ENCODE assay signal across 21 cellular contexts in genomic region chr6:75642314-75642713, GRCh38. TPM values are rescaled to one million over a fixed set of nuclear protein-coding genes. Genes with fewer than 3 reads are reported as not detected.
DNase-seq lines count a peak whose midpoint lies in the region; ATAC-seq and TF ChIP-seq lines count a peak whose summit lies in the region.
"Had no signal": no experiment of that assay in that cellular context is flagged by ENCODE, and none has a peak within 500 bp of the region (broad histone marks: within the 10 kb centered on the region; RNA-seq: fewer than 3 reads in every experiment).

No MANE protein-coding gene starts in this region.

- H3K9me3 ChIP-seq in Caco-2: no peaks in the 10 kb centered on the region
- H3K9me3 ChIP-seq in endodermal cell (ENCODE audit: control insufficient read depth, low read length): no peaks in the 10 kb centered on the region
- H3K9me3 ChIP-seq: MG63 had no signal

- H2AFZ ChIP-seq in GM23338: no peak overlapping the region

- peaks cover 3% of the 10 kb centered on the region; the same call in 1 of the 2 replicates for H4K20me1 ChIP-seq in GM23338 (replicated peaks; ENCODE audit: insufficient read depth)

- POLR2A ChIA-PET in Caco-2 (lab: Charles Lee): no interaction called here

- ATAC-seq in GM23338 (no peak), HG03442 (IDR thresholded peaks at IDR 0.05; ENCODE audit: unreplicated experiment) (no peak)
- ATAC-seq: CD8-positive, alpha-beta T cell had no signal

- WGBS in endodermal cell (ENCODE audit: insufficient coverage in 1 of 2, insufficient read length in 1 of 2), 2 experiments: 95 to 100% methylated on average over 3 to 5 of the region's 5 CpGs
- 95 to 96% methylated on average over 5 of the region's 5 CpGs for WGBS in lower leg skin, 2 donors

- DNase-seq in Caco-2: no peak
- no peak for DNase-seq in GM23338 (ENCODE audit: low spot score)
- DNase-seq in endodermal cell: no peak
- DNase-seq in progenitor cell of endocrine pancreas (ENCODE audit: low spot score, unreplicated experiment): no peak
- no peak for DNase-seq in lower leg skin (ENCODE audit: low spot score in 2 of 2)
- no peak for DNase-seq in T1000 (lab: John Stamatoyannopoulos, UW)
- DNase-seq: C1 segment of cervical spinal cord; CD8-positive, alpha-beta T cell; DMS79 treated with DMSO at 0.1 percent for 48 hours; GF-D8; H9; IMR-90; KG1; MG63; NCI-H2029; NCI-H446 treated with DMSO at 0.1 percent for 48 hours; NCI-H526; NCI-H82; Right ventricle myocardium superior; RPMI8226 had no signal

- H3K36me3 ChIP-seq in Caco-2 (ENCODE audit: control insufficient read depth, insufficient read depth, low read length) (no peaks in the 10 kb centered on the region), GM23338 (ENCODE audit: insufficient read depth) (no peaks in the 10 kb centered on the region; the same call in 1 of the 2 replicates), endodermal cell (ENCODE audit: control insufficient read depth, insufficient read depth, low read length) (peaks cover 83% of the 10 kb centered on the region)

- H3K4me3 Mint-ChIP-seq in Caco-2 (ENCODE audit: unreplicated experiment) (no peak overlapping the region), GM23338 (no peak overlapping the region), endodermal cell (no peak overlapping the region), progenitor cell of endocrine pancreas (ENCODE audit: low read depth) (no peak overlapping the region)
- H3K4me3 Mint-ChIP-seq: CD8-positive, alpha-beta T cell; H9 had no signal

- H3F3A ChIP-seq in GM23338 (replicated peaks; ENCODE audit: low read depth): no peaks in the 10 kb centered on the region

- H3K27me3 Mint-ChIP-seq in Caco-2 (ENCODE audit: insufficient read depth, unreplicated experiment) (no peaks in the 10 kb centered on the region), GM23338 (ENCODE audit: insufficient read depth, low read depth, poor library complexity) (peaks cover 2% of the 10 kb centered on the region), endodermal cell (ENCODE audit: insufficient read depth) (no peaks in the 10 kb centered on the region), progenitor cell of endocrine pancreas (no peaks in the 10 kb centered on the region)

- H3K4me1 ChIP-seq in Caco-2 (peaks cover 5% of the 10 kb centered on the region; the same call in 1 of the 2 replicates), GM23338 (ENCODE audit: insufficient read depth) (no peaks in the 10 kb centered on the region), endodermal cell (ENCODE audit: control insufficient read depth, insufficient read depth, low read length) (no peaks in the 10 kb centered on the region)

- BruUV-seq in Caco-2 (replicated peaks; lab: Mats Ljungman, UMichigan): no TSS peak

- 0 out of 2 replicates have a peak, but pooled peaks cover 6% of the 10 kb centered on the region for H3K79me2 ChIP-seq in GM23338 (replicated peaks; ENCODE audit: insufficient read depth)

- no peak overlapping the region for H3K4me2 ChIP-seq in GM23338

- no peaks in the 10 kb centered on the region for H3K9me2 ChIP-seq in GM23338 (ENCODE audit: insufficient read depth)

- TF ChIP-seq POLR2A in lower leg skin (IDR thresholded peaks at IDR 0.05): no peak

- H3K9ac ChIP-seq in endodermal cell (ENCODE audit: extremely low read depth, low read length, poor library complexity, severe bottlenecking): no peak overlapping the region

- H3K27ac ChIP-seq in GM23338 (ENCODE audit: low read depth) (peak overlapping the region; percentile 18; the same call in 1 of the 2 replicates), endodermal cell (ENCODE audit: low read depth, low read length) (no peak overlapping the region)

- H3K27ac Mint-ChIP-seq in Caco-2 (ENCODE audit: unreplicated experiment) (peak overlapping the region; percentile 13), GM23338 (0 out of 2 replicates have a peak overlapping the region, but pooled peaks have one; percentile 6), endodermal cell (peak overlapping the region; percentile 36), progenitor cell of endocrine pancreas (peak overlapping the region; percentile 21)
- H3K27ac Mint-ChIP-seq: CD8-positive, alpha-beta T cell had no signal

- peaks cover 13% of the 10 kb centered on the region for H3K4me1 Mint-ChIP-seq in Caco-2 (ENCODE audit: low read depth, unreplicated experiment)
- H3K4me1 Mint-ChIP-seq in GM23338: no peaks in the 10 kb centered on the region
- H3K4me1 Mint-ChIP-seq in endodermal cell: no peaks in the 10 kb centered on the region
- H3K4me1 Mint-ChIP-seq in progenitor cell of endocrine pancreas (ENCODE audit: low read depth): peaks cover 7% of the 10 kb centered on the region

- no peaks in the 10 kb centered on the region for H3K9me3 Mint-ChIP-seq in Caco-2 (ENCODE audit: unreplicated experiment)
- H3K9me3 Mint-ChIP-seq in GM23338: no peaks in the 10 kb centered on the region
- H3K9me3 Mint-ChIP-seq in endodermal cell: no peaks in the 10 kb centered on the region
- no peaks in the 10 kb centered on the region for H3K9me3 Mint-ChIP-seq in progenitor cell of endocrine pancreas (ENCODE audit: low read depth)
- H3K9me3 Mint-ChIP-seq: CD8-positive, alpha-beta T cell; H9 had no signal

- intact Hi-C loops in Caco-2 (cut with micrococcal nuclease; ENCODE audit: unreplicated experiment) (no loop called here), lower leg skin (cut with DNase I; ENCODE audit: low total_unique reads) (no loop called here)

- H3K36me3 Mint-ChIP-seq in Caco-2 (ENCODE audit: insufficient read depth, unreplicated experiment): peaks cover 37% of the 10 kb centered on the region
- peaks cover 44% of the 10 kb centered on the region for H3K36me3 Mint-ChIP-seq in GM23338 (ENCODE audit: low read depth)
- H3K36me3 Mint-ChIP-seq in endodermal cell (ENCODE audit: low read depth): peaks cover 45% of the 10 kb centered on the region
- H3K36me3 Mint-ChIP-seq in progenitor cell of endocrine pancreas (ENCODE audit: insufficient read depth): peaks cover 18% of the 10 kb centered on the region

- CTCF ChIA-PET in Caco-2 (lab: Charles Lee): no interaction called here

- TF ChIP-seq CTCF in Caco-2 (IDR thresholded peaks at IDR 0.05; ENCODE audit: insufficient read depth in 1 of 2, low read depth in 1 of 2, low read length in 1 of 2, severe bottlenecking in 1 of 2, unreplicated experiment in 1 of 2) (no peak), GM23338 (conservative IDR thresholded peaks at IDR 0.05; ENCODE audit: low read depth in 2 of 2) (no peak), endodermal cell (conservative IDR thresholded peaks at IDR 0.05) (no peak), progenitor cell of endocrine pancreas (IDR thresholded peaks at IDR 0.05; ENCODE audit: unreplicated experiment) (no peak), lower leg skin (IDR thresholded peaks at IDR 0.05) (no peak)

- H3K27me3 ChIP-seq in Caco-2 (replicated peaks; ENCODE audit: control insufficient read depth, insufficient read depth, low read length) (no peaks in the 10 kb centered on the region), GM23338 (ENCODE audit: insufficient read depth) (no peaks in the 10 kb centered on the region), endodermal cell (ENCODE audit: control insufficient read depth, insufficient read depth, low read length, poor library complexity, severe bottlenecking) (no peaks in the 10 kb centered on the region)
- H3K27me3 ChIP-seq: MG63 had no signal

- H3K4me3 ChIP-seq in Caco-2 (ENCODE audit: low read depth, low read length): no peak overlapping the region
- H3K4me3 ChIP-seq in GM23338: no peak overlapping the region
- no peak overlapping the region for H3K4me3 ChIP-seq in endodermal cell (ENCODE audit: low read length)
- H3K4me3 ChIP-seq in lower leg skin (ENCODE audit: low read depth, poor library complexity, severe bottlenecking): no peak overlapping the region
- H3K4me3 ChIP-seq: MG63 had no signal

RNA-seq across cellular contexts. Expression of gene SENP6, which starts 40.6 kb away (rescaled TPM):
- total RNA-seq in Caco-2 (2022) (91.9 and 94.9 TPM in 2 replicates), endodermal cell (100 to 1,000 TPM; 101 to 113 TPM), progenitor cell of endocrine pancreas (130 and 140 TPM in 2 replicates), lower leg skin (10 to 100 TPM; 55.4 to 80.0 (median 63.1) TPM)
- 108 and 114 TPM in 2 replicates for total RNA-seq in GM23338 (2014; rRNA removed; shearing (Covaris generic))
- 62.5 and 66.6 TPM in 2 replicates for polyA plus RNA-seq in GM23338 (2016; fragmentation: Nextera tagmentation; extraction: Ambion mirVana)
- 80.9 TPM for polyA plus RNA-seq in endodermal cell (2013, experiment 1 of 2)
- 78.3 TPM for polyA plus RNA-seq in endodermal cell (2013, experiment 2 of 2)
